In genomic region chr7:1169409-1170368, GRCh38 we compare ENCODE assay signal across 7 cellular contexts. TPM values are rescaled to one million over a fixed set of nuclear protein-coding genes. Genes with fewer than 3 reads are reported as not detected.
DNase-seq lines count a peak whose midpoint lies in the region; ATAC-seq, FAIRE-seq and TF ChIP-seq lines count a peak whose summit lies in the region.

No MANE protein-coding gene starts in this region.

- no peak for TF ChIP-seq EP300 in tibial nerve (IDR thresholded peaks at IDR 0.05)

- DNase-seq in GM18507 (ENCODE audit: extremely low spot score, insufficient read length, low read depth) (peak; percentile 71), SHP77 (lab: John Stamatoyannopoulos, UW) (peak; percentile 95 to 96), activated gamma-delta T cell (lab: John Stamatoyannopoulos, UW) (peak; percentile 78), globus pallidus (ENCODE audit: low spot score) (peak; percentile 77), pons (ENCODE audit: low spot score) (peak; percentile 73), tibial nerve (ENCODE audit: low spot score in 2 of 2) (peak; percentile 76 to 84)

- peaks cover 0 to 12% (median 1%) of the 10 kb centered on the region in 4 donors for H3K4me1 ChIP-seq in tibial nerve

- H3K9me3 ChIP-seq in tibial nerve = no peaks in the 10 kb centered on the region

- peak overlapping the region; percentile 19 to 50 (median 30) for H3K4me3 ChIP-seq in tibial nerve

- TF ChIP-seq POLR2A in tibial nerve (IDR thresholded peaks at IDR 0.05) = no peak

- peak; percentile 82 for ATAC-seq in HG03135 (IDR thresholded peaks at IDR 0.05; ENCODE audit: unreplicated experiment)

- peak; percentile 78 for FAIRE-seq in GM18507 (lab: Jason Lieb, UNC)

- TF ChIP-seq CTCF in tibial nerve (IDR thresholded peaks at IDR 0.05) = peak; percentile 78 to 94 (median 85)

- peaks cover 0 to 18% (median 0%) of the 10 kb centered on the region in 3 donors for H3K36me3 ChIP-seq in tibial nerve

- H3K27me3 ChIP-seq in tibial nerve = no peaks in the 10 kb centered on the region

- 45 to 46% methylated on average over 43 of the region's 43 CpGs for WGBS in tibial nerve, 2 donors

- H3K27ac ChIP-seq in tibial nerve = peak overlapping the region in 3 of 4 donors; percentile 39 to 54 (median 47)

RNA-seq across cellular contexts. Expression of gene ZFAND2A, which starts 9.7 kb away (rescaled TPM):
- 10 to 100 TPM; 29.7 to 36.8 (median 33.7) TPM for total RNA-seq in tibial nerve

Comparison
In these comparisons a context has a peak if more than half of its experiments do, and no peak if none do; other contexts are left out.
1. Peak in every context shown above with its lines: DNase-seq, ATAC-seq, H3K4me3 ChIP-seq and H3K27ac ChIP-seq.